In the genomic region with DNA sequence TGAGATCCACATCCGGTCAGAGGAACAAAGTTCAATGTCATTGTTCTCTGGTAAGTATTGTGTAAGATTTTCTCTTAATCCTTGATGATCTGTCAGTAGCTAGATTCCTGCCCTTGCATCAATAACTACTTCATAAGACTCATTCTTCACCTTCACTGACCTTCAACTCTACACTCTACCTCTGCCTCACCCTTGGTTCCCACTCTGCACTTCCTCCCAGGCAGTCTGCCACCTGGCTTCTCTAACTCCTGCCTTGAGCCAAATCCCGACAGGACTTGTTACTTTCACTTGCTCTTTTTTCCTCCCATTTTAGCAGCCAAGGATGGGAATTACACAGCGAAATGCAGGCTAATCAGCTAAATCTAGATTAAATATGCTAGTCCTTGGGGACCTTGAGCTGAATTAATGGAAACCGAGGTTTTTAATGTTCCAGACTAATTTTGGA, we compare ENCODE assay signal across 2 cellular contexts.
TF ChIP-seq lines count a peak whose summit lies in the region.

No MANE protein-coding gene starts in this region.

TF ChIP-seq in IMR-90, 13 proteins besides CTCF, POLR2A, EP300 and RAD21:
- TF ChIP-seq CEBPB (IDR thresholded peaks at IDR 0.05; ENCODE audit: low read depth, low read length) (0 out of 2 replicates have a peak, but pooled peaks have one; percentile 34), FOS (IDR thresholded peaks at IDR 0.05; ENCODE audit: low read depth, low read length) (no peak), RCOR1 (IDR thresholded peaks at IDR 0.05; ENCODE audit: insufficient replicate concordance, low read length) (no peak), SMC3 (IDR thresholded peaks at IDR 0.05; ENCODE audit: low read depth, low read length) (no peak), MXI1 (IDR thresholded peaks at IDR 0.05; ENCODE audit: borderline replicate concordance, low read depth, low read length) (no peak), NFE2L2 (IDR thresholded peaks at IDR 0.05; ENCODE audit: low read depth, low read length) (no peak), CHD1 (IDR thresholded peaks at IDR 0.05; ENCODE audit: low read depth, low read length) (no peak)
- TF ChIP-seq, protein P1, sequence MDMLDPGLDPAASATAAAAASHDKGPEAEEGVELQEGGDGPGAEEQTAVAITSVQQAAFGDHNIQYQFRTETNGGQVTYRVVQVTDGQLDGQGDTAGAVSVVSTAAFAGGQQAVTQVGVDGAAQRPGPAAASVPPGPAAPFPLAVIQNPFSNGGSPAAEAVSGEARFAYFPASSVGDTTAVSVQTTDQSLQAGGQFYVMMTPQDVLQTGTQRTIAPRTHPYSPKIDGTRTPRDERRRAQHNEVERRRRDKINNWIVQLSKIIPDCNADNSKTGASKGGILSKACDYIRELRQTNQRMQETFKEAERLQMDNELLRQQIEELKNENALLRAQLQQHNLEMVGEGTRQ (IDR thresholded peaks at IDR 0.05; ENCODE audit: low read depth, low read length) = no peak
TF ChIP-seq in IMR-90: peak in this region for 1.

TF ChIP-seq in GM12878, 131 proteins besides CTCF, POLR2A, EP300 and RAD21:
- no peak for TF ChIP-seq MYB (IDR thresholded peaks at IDR 0.05; ENCODE audit: borderline replicate concordance, low read depth, low read length)
- TF ChIP-seq, protein P2, sequence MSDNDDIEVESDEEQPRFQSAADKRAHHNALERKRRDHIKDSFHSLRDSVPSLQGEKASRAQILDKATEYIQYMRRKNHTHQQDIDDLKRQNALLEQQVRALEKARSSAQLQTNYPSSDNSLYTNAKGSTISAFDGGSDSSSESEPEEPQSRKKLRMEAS (IDR thresholded peaks at IDR 0.05; ENCODE audit: low read depth, low read length) = no peak
- no peak for TF ChIP-seq MYC (IDR thresholded peaks at IDR 0.05; ENCODE audit: insufficient read depth, insufficient read length, insufficient replicate concordance, low read length, severe bottlenecking)
- no peak for TF ChIP-seq YBX1 (IDR thresholded peaks at IDR 0.05)
- TF ChIP-seq NFXL1 (IDR thresholded peaks at IDR 0.05; ENCODE audit: borderline replicate concordance) = no peak
- TF ChIP-seq ZNF217 (IDR thresholded peaks at IDR 0.05) = no peak
- 0 out of 2 replicates have a peak, but pooled peaks have one; percentile 30 for TF ChIP-seq NBN (IDR thresholded peaks at IDR 0.05)
- TF ChIP-seq ATF7 (IDR thresholded peaks at IDR 0.05; ENCODE audit: low read depth) = peak; percentile 30; the same call in 1 of the 2 replicates
- peak; percentile 92; the same call in 1 of the 2 replicates for TF ChIP-seq ESRRA (IDR thresholded peaks at IDR 0.05; ENCODE audit: low read length)
- TF ChIP-seq ZZZ3 (IDR thresholded peaks at IDR 0.05; ENCODE audit: control insufficient read depth, insufficient read length, low read depth) = no peak
- peak; percentile 46; the same call in 1 of the 2 replicates for TF ChIP-seq HDGF (IDR thresholded peaks at IDR 0.05)
- TF ChIP-seq GATAD2B (conservative IDR thresholded peaks at IDR 0.05; ENCODE audit: low read depth) = peak; percentile 39; the same call in 1 of the 2 replicates
- TF ChIP-seq CBX3 (IDR thresholded peaks at IDR 0.05; ENCODE audit: borderline replicate concordance, low read depth) = no peak
- TF ChIP-seq IKZF1 (conservative IDR thresholded peaks at IDR 0.05) = peak; percentile 79; the same call in 1 of the 2 replicates
- TF ChIP-seq NR2F1 (conservative IDR thresholded peaks at IDR 0.05) = 0 out of 2 replicates have a peak, but pooled peaks have one; percentile 48
- no peak for TF ChIP-seq SIX5 (IDR thresholded peaks at IDR 0.05; ENCODE audit: low read depth, low read length, severe bottlenecking)
- TF ChIP-seq IKZF2 (IDR thresholded peaks at IDR 0.05) = peak; percentile 62 to 70; a peak in 2 of 4 replicates
- TF ChIP-seq, protein P3, sequence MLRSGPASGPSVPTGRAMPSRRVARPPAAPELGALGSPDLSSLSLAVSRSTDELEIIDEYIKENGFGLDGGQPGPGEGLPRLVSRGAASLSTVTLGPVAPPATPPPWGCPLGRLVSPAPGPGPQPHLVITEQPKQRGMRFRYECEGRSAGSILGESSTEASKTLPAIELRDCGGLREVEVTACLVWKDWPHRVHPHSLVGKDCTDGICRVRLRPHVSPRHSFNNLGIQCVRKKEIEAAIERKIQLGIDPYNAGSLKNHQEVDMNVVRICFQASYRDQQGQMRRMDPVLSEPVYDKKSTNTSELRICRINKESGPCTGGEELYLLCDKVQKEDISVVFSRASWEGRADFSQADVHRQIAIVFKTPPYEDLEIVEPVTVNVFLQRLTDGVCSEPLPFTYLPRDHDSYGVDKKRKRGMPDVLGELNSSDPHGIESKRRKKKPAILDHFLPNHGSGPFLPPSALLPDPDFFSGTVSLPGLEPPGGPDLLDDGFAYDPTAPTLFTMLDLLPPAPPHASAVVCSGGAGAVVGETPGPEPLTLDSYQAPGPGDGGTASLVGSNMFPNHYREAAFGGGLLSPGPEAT (IDR thresholded peaks at IDR 0.05; ENCODE audit: low read depth) = peak; percentile 39; the same call in 1 of the 2 replicates
- TF ChIP-seq, protein P4, sequence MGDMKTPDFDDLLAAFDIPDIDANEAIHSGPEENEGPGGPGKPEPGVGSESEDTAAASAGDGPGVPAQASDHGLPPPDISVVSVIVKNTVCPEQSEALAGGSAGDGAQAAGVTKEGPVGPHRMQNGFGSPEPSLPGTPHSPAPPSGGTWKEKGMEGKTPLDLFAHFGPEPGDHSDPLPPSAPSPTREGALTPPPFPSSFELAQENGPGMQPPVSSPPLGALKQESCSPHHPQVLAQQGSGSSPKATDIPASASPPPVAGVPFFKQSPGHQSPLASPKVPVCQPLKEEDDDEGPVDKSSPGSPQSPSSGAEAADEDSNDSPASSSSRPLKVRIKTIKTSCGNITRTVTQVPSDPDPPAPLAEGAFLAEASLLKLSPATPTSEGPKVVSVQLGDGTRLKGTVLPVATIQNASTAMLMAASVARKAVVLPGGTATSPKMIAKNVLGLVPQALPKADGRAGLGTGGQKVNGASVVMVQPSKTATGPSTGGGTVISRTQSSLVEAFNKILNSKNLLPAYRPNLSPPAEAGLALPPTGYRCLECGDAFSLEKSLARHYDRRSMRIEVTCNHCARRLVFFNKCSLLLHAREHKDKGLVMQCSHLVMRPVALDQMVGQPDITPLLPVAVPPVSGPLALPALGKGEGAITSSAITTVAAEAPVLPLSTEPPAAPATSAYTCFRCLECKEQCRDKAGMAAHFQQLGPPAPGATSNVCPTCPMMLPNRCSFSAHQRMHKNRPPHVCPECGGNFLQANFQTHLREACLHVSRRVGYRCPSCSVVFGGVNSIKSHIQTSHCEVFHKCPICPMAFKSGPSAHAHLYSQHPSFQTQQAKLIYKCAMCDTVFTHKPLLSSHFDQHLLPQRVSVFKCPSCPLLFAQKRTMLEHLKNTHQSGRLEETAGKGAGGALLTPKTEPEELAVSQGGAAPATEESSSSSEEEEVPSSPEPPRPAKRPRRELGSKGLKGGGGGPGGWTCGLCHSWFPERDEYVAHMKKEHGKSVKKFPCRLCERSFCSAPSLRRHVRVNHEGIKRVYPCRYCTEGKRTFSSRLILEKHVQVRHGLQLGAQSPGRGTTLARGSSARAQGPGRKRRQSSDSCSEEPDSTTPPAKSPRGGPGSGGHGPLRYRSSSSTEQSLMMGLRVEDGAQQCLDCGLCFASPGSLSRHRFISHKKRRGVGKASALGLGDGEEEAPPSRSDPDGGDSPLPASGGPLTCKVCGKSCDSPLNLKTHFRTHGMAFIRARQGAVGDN (IDR thresholded peaks at IDR 0.05) = 0 out of 2 replicates have a peak, but pooled peaks have one; percentile 37
